10 cellular contexts compared by ENCODE assay signal in the genomic region with DNA sequence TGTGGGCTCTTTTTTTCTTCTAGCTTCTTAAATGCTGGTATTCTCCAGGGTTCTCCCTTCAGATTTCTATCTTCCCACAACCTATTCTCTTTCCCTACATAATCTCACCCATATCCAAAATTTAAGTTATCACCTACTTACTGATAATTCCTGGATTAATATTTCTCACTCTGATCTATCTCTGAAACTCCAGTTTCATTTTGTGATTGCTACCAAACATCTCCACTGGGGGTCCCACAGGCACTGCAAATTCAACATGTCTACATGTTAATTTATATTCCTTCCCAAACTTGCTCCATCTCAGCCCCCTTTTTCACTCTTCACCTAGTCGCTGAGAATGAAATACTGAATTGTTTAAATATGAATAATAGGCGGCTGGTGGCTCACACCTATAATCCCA. TPM values are rescaled to one million over a fixed set of nuclear protein-coding genes. Genes with fewer than 3 reads are reported as not detected.
DNase-seq lines count a peak whose midpoint lies in the region; ATAC-seq, FAIRE-seq and TF ChIP-seq lines count a peak whose summit lies in the region.
"Had no signal": no experiment of that assay in that cellular context is flagged by ENCODE, and none has a peak within 500 bp of the region (broad histone marks: within the 10 kb centered on the region; RNA-seq: fewer than 3 reads in every experiment).

No MANE protein-coding gene starts in this region.

- intact Hi-C loops in sigmoid colon (cut with DNase I), result loop anchor here (5.0 kb wide), 1 partner anchor 92 kb away; a partner anchor contains a TSS

- H3K27me3 ChIP-seq in sigmoid colon, result no peaks in the 10 kb centered on the region
- H3K27me3 ChIP-seq: dorsolateral prefrontal cortex had no signal

- TF ChIP-seq CTCF in GM12873 (IDR thresholded peaks at IDR 0.05; ENCODE audit: insufficient read depth, low read depth, low read length, missing control alignments), result peak; percentile 54
- TF ChIP-seq CTCF in fibroblast of pulmonary artery (IDR thresholded peaks at IDR 0.05; ENCODE audit: low read length, missing control alignments), result peak; percentile 60
- TF ChIP-seq CTCF in sigmoid colon (IDR thresholded peaks at IDR 0.05), result no peak

- POLR2A ChIA-PET in T-cell (lab: Charles Lee), result interaction anchor here in 1 of 2 donors (0.6 kb wide), 1 partner anchor 213 kb away, joined by 3 read pairs; no protein-coding TSS in a partner anchor

- DNase-seq in AML-193 (lab: John Stamatoyannopoulos, UW), result peak; percentile 1
- DNase-seq in T-cell, result peak in 15 of 34 experiments; percentile 5 to 27 (median 20)
- DNase-seq in fibroblast of pulmonary artery (ENCODE audit: low read depth), result peak; percentile 31
- DNase-seq in sigmoid colon, result no peak
- no peak for DNase-seq in activated T-cell treated with anti-CD3 and anti-CD28 coated beads, Interleukin-2, amount 50 U/mL, for 48 hours
- DNase-seq in GM12892 (ENCODE audit: insufficient read length), result no peak
- DNase-seq: dorsolateral prefrontal cortex, NCI-H187 had no signal

- no peaks in the 10 kb centered on the region for H3K36me3 ChIP-seq in sigmoid colon

- no peak overlapping the region for H3K27ac ChIP-seq in sigmoid colon
- H3K27ac ChIP-seq: dorsolateral prefrontal cortex had no signal

- WGBS in sigmoid colon, 2 donors, result 86 to 87% methylated on average over 2 of the region's 2 CpGs

- no peaks in the 10 kb centered on the region for H3K9me3 ChIP-seq in sigmoid colon

- no peaks in the 10 kb centered on the region for H3K27me3 Mint-ChIP-seq in T-cell

- peak overlapping the region in 1 of 3 donors; percentile 34 for H3K4me3 Mint-ChIP-seq in T-cell

- H3K9me3 Mint-ChIP-seq in T-cell, result no peaks in the 10 kb centered on the region

- H3K27ac Mint-ChIP-seq in T-cell, result peak overlapping the region; percentile 54 to 70

- H3K4me1 ChIP-seq in sigmoid colon, result peaks cover 0 to 8% (median 3%) of the 10 kb centered on the region in 4 donors

- no peaks in the 10 kb centered on the region for H3K36me3 Mint-ChIP-seq in T-cell

- TF ChIP-seq EP300 in sigmoid colon (IDR thresholded peaks at IDR 0.05), result no peak

- H3K4me1 Mint-ChIP-seq in T-cell, result peaks cover 51 to 55% (median 53%) of the 10 kb centered on the region in 3 donors

- no peak for ATAC-seq in T-cell (replicated peaks in 1 of 4)
- ATAC-seq in HG03097 (IDR thresholded peaks at IDR 0.05; ENCODE audit: low FRiP score, unreplicated experiment), result no peak

- CTCF ChIA-PET in T-cell (lab: Charles Lee), result interaction anchor here (0.6 to 8.0 kb wide), 12 partner anchors 9 to 380 kb away, joined by 3 to 131 read pairs (median 4); no protein-coding TSS in a partner anchor

- TF ChIP-seq POLR2A in sigmoid colon (IDR thresholded peaks at IDR 0.05) (no peak), GM12892 (IDR thresholded peaks at IDR 0.05; ENCODE audit: low read depth, low read length) (no peak)

- no peak overlapping the region for H3K4me3 ChIP-seq in fibroblast of pulmonary artery (replicated peaks; ENCODE audit: low read depth, low read length)
- no peak overlapping the region for H3K4me3 ChIP-seq in sigmoid colon
- H3K4me3 ChIP-seq: dorsolateral prefrontal cortex had no signal

- FAIRE-seq in GM12892 (lab: Jason Lieb, UNC), result no peak

RNA-seq across cellular contexts. Expression of a gene that starts 9.9 kb away (rescaled TPM):
- not detected for total RNA-seq in T-cell
- total RNA-seq in sigmoid colon, result not detected
- polyA plus RNA-seq in sigmoid colon, result not detected
- not detected for polyA plus RNA-seq in GM12892 (2012; ENCODE audit: missing spikeins)

RNA-seq across cellular contexts. Expression of a gene that starts 21.6 kb away (rescaled TPM):
- total RNA-seq in T-cell, result under 1 TPM in 4 of 5 donors, not detected in 1; 0.18 to 0.63 (median 0.43) TPM
- total RNA-seq in sigmoid colon, result not detected
- under 1 TPM; 0.58 to 0.69 (median 0.60) TPM for polyA plus RNA-seq in sigmoid colon
- 1.1 TPM for polyA plus RNA-seq in GM12892 (2012; ENCODE audit: missing spikeins)

Comparison
In these comparisons a context has a peak if more than half of its experiments do, and no peak if none do; other contexts are left out.
1. DNase-seq: peak in AML-193 (2 of 2) and fibroblast of pulmonary artery (single experiment); none in sigmoid colon (single experiment), activated T-cell treated with anti-CD3 and anti-CD28 coated beads, Interleukin-2, amount 50 U/mL, for 48 hours (0 of 2) and GM12892 (single experiment).
2. CTCF ChIP-seq: peak in GM12873 (single experiment) and fibroblast of pulmonary artery (single experiment); none in sigmoid colon (0 of 4).